ENCODE assay signal across 10 cellular contexts in the genomic region with DNA sequence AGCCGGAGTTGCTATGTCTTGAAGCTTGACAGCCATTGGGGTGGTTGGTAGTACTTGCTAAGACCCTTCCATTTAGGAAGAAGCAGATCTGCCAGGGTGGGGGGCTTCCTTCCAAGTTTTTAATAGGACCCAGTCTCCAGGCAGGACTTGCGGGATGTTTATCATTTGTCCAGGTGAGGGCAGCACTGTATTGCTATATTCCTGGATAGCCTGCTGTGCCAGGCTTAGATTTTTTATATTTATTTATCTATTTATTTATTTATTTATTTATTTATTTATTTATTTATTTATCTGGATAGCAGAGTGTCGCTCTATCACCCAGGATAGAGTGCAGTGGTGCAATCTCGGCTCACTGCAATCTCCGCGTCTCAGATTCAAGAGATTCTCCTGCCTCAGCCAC.
DNase-seq lines count a peak whose midpoint lies in the region; ATAC-seq and TF ChIP-seq lines count a peak whose summit lies in the region.
"Had no signal": no experiment of that assay in that cellular context is flagged by ENCODE, and none has a peak within 500 bp of the region (broad histone marks: within the 10 kb centered on the region; RNA-seq: fewer than 3 reads in every experiment).

No MANE protein-coding gene starts in this region.

- no peaks in the 10 kb centered on the region for H3K36me3 Mint-ChIP-seq in Calu3 (ENCODE audit: insufficient read depth, unreplicated experiment)

- no peaks in the 10 kb centered on the region for H3K27me3 Mint-ChIP-seq in Calu3 (ENCODE audit: unreplicated experiment)
- H3K27me3 Mint-ChIP-seq: central memory CD8-positive, alpha-beta T cell had no signal

- DNase-seq in Calu3 (peak; percentile 12), HEK293T (ENCODE audit: extremely low spot score) (peak; percentile 32), SK-N-DZ (ENCODE audit: low spot score) (peak; percentile 2), iPS-NIHi7 (ENCODE audit: extremely low spot score) (peak; percentile 26), T1000 (lab: John Stamatoyannopoulos, UW) (no peak), NCI-H146 (lab: John Stamatoyannopoulos, UW) (no peak), NOMO-1 (lab: John Stamatoyannopoulos, UW; ENCODE audit: unreplicated experiment in 2 of 2) (no peak)
- DNase-seq: GF-D8 had no signal

- POLR2A ChIA-PET in HEK293T (lab: Yijun Ruan, JAX), result no interaction called here

- no peak overlapping the region for H3K27ac Mint-ChIP-seq in Calu3 (ENCODE audit: unreplicated experiment)

- no peaks in the 10 kb centered on the region for H3K4me1 Mint-ChIP-seq in Calu3 (ENCODE audit: low read depth, unreplicated experiment)
- H3K4me1 Mint-ChIP-seq: central memory CD8-positive, alpha-beta T cell had no signal

- H3K9me3 Mint-ChIP-seq in Calu3 (ENCODE audit: low read depth, unreplicated experiment), result no peaks in the 10 kb centered on the region
- H3K9me3 Mint-ChIP-seq: central memory CD8-positive, alpha-beta T cell had no signal

- no TSS peak for BruUV-seq in Calu3 (replicated peaks; lab: Mats Ljungman, UMichigan)

- peak; percentile 21 for TF ChIP-seq CTCF in Calu3 (IDR thresholded peaks at IDR 0.05; ENCODE audit: unreplicated experiment)

- CTCF ChIA-PET in Calu3 (lab: Charles Lee) (no interaction called here), HEK293T (lab: Yijun Ruan, JAX) (interaction anchor here (0.6 kb wide), 2 partner anchors 9 to 32 kb away, joined by 3 to 4 read pairs; no protein-coding TSS in a partner anchor)

- no peak overlapping the region for H3K4me3 Mint-ChIP-seq in Calu3 (ENCODE audit: low read depth, unreplicated experiment)
- H3K4me3 Mint-ChIP-seq: central memory CD8-positive, alpha-beta T cell had no signal

- intact Hi-C loops in Calu3 (cut with micrococcal nuclease; ENCODE audit: unreplicated experiment), result loop anchor here (5.0 kb wide), 1 partner anchor 411 kb away; no protein-coding TSS in a partner anchor

- ATAC-seq in HG03039 (IDR thresholded peaks at IDR 0.05; ENCODE audit: unreplicated experiment), result no peak

TF ChIP-seq in HEK293T, 16 proteins besides CTCF, POLR2A, EP300 and RAD21:
- TF ChIP-seq BHLHE40 (IDR thresholded peaks at IDR 0.05; ENCODE audit: borderline replicate concordance) (no peak), ZNF384 (IDR thresholded peaks at IDR 0.05) (no peak), SP1 (IDR thresholded peaks at IDR 0.05) (no peak), LEF1 (IDR thresholded peaks at IDR 0.05; ENCODE audit: borderline replicate concordance) (no peak), ELF4 (IDR thresholded peaks at IDR 0.05) (no peak), HDGF (IDR thresholded peaks at IDR 0.05; ENCODE audit: borderline replicate concordance) (no peak), SUZ12 (IDR thresholded peaks at IDR 0.05) (no peak), ARNT (IDR thresholded peaks at IDR 0.05) (no peak), FOXK2 (IDR thresholded peaks at IDR 0.05) (no peak), PKNOX1 (IDR thresholded peaks at IDR 0.05) (no peak), L3MBTL2 (conservative IDR thresholded peaks at IDR 0.05) (no peak), NFRKB (IDR thresholded peaks at IDR 0.05) (no peak), FOXA1 (IDR thresholded peaks at IDR 0.05) (no peak), CTBP1 (IDR thresholded peaks at IDR 0.05; ENCODE audit: borderline replicate concordance) (no peak), TARDBP (IDR thresholded peaks at IDR 0.05) (no peak), FOXM1 (IDR thresholded peaks at IDR 0.05; ENCODE audit: borderline replicate concordance) (no peak)

Comparison
In these comparisons a context has a peak if more than half of its experiments do, and no peak if none do; other contexts are left out.
1. DNase-seq: peak in Calu3 (single experiment), HEK293T (single experiment), SK-N-DZ (single experiment) and iPS-NIHi7 (single experiment); none in T1000 (single experiment), NCI-H146 (single experiment) and NOMO-1 (0 of 2).